Comparison of ENCODE assay signal across 8 cellular contexts in the genomic region with DNA sequence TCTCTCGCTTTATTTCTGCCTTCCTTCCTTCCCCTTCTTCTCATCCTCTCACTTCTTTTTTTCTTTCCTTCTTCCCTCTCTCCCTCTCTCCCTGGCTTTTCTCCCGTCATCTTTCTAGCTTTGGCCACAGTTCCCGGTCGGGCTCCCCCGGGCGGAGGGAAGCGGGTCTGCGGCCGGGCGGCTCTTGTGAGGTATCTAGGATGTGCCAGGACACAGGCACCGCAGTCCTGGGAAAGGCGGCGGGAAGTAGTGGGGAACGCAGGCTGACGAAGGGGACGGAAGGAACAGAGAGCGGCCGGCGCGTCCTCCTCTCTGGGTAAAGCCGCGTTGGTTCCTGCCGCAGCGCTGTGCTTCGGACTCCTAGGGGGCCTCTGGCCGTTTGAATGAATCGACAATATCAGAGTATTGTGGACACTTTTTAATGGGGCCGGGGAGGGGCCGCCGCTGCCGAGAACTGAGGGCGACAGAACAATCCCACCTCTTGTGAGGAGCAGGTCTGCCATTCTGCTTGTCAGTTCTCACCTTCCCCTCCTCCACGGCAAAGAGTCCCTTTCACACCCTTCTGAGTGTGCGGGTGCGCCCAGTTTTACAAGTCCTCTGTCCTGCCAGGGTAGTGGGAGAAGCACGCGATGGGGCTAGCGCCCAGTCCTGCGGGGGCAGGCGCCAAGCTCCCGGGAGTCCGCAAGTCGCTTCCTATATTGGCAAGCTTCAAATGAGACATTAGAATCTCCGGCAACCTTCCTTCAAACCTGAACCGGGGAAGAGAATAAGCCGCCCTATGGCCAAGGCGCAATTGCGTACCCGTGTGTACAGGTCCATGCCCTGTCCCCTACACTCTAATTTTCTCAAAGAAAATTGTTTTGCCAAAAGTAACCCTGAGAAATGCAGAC. TPM values are rescaled to one million over a fixed set of nuclear protein-coding genes. Genes with fewer than 3 reads are reported as not detected.
DNase-seq lines count a peak whose midpoint lies in the region; TF ChIP-seq lines count a peak whose summit lies in the region.

No MANE protein-coding gene starts in this region.

- H3K27me3 ChIP-seq in WERI-Rb-1 (ENCODE audit: insufficient read depth, low read depth, severe bottlenecking), result peaks cover 10% of the 10 kb centered on the region

- TF ChIP-seq CTCF in WERI-Rb-1 (IDR thresholded peaks at IDR 0.05; ENCODE audit: low read depth, low read length), result peak; percentile 81
- peak; percentile 74 for TF ChIP-seq CTCF in osteocyte (IDR thresholded peaks at IDR 0.05)

- H3K36me3 ChIP-seq in WERI-Rb-1, result no peaks in the 10 kb centered on the region

- peak overlapping the region; percentile 8 for H3K27ac ChIP-seq in WERI-Rb-1

- no peak overlapping the region for H3K27ac Mint-ChIP-seq in activated CD4-positive, alpha-beta T cell treated with anti-CD3 and anti-CD28 coated beads, Interleukin-2, amount 10 ng/mL, durations not matched to agents 24 days and 14 days
- no peak overlapping the region for H3K27ac Mint-ChIP-seq in osteocyte (ENCODE audit: unreplicated experiment)

- peaks cover 68% of the 10 kb centered on the region for H3K4me1 Mint-ChIP-seq in activated CD4-positive, alpha-beta T cell treated with anti-CD3 and anti-CD28 coated beads, Interleukin-2, amount 10 ng/mL, durations not matched to agents 24 days and 14 days
- peaks cover 67% of the 10 kb centered on the region for H3K4me1 Mint-ChIP-seq in osteocyte (ENCODE audit: unreplicated experiment)

- no peaks in the 10 kb centered on the region for H3K36me3 Mint-ChIP-seq in activated CD4-positive, alpha-beta T cell treated with anti-CD3 and anti-CD28 coated beads, Interleukin-2, amount 10 ng/mL, durations not matched to agents 24 days and 14 days (ENCODE audit: low read depth)
- peaks cover 3% of the 10 kb centered on the region for H3K36me3 Mint-ChIP-seq in osteocyte (ENCODE audit: unreplicated experiment)

- peaks cover 5% of the 10 kb centered on the region for H3K9me3 Mint-ChIP-seq in activated CD4-positive, alpha-beta T cell treated with anti-CD3 and anti-CD28 coated beads, Interleukin-2, amount 10 ng/mL, durations not matched to agents 24 days and 14 days
- H3K9me3 Mint-ChIP-seq in osteocyte (ENCODE audit: unreplicated experiment), result no peaks in the 10 kb centered on the region

- intact Hi-C loops in activated CD4-positive, alpha-beta T cell treated with anti-CD3 and anti-CD28 coated beads, Interleukin-2, amount 10 ng/mL, durations not matched to agents 24 days and 14 days (cut with micrococcal nuclease), result loop anchor here (5.0 to 10.0 kb wide), 3 partner anchors 139 to 551 kb away; a partner anchor contains a TSS

- peaks cover 97% of the 10 kb centered on the region for H3K27me3 Mint-ChIP-seq in activated CD4-positive, alpha-beta T cell treated with anti-CD3 and anti-CD28 coated beads, Interleukin-2, amount 10 ng/mL, durations not matched to agents 24 days and 14 days
- H3K27me3 Mint-ChIP-seq in osteocyte (ENCODE audit: unreplicated experiment), result peaks cover 99% of the 10 kb centered on the region

- H3K4me3 Mint-ChIP-seq in activated CD4-positive, alpha-beta T cell treated with anti-CD3 and anti-CD28 coated beads, Interleukin-2, amount 10 ng/mL, durations not matched to agents 24 days and 14 days, result peak overlapping the region; percentile 80
- H3K4me3 Mint-ChIP-seq in osteocyte (ENCODE audit: unreplicated experiment), result peak overlapping the region; percentile 58

- peak; percentile 71 for DNase-seq in activated CD4-positive, alpha-beta T cell treated with anti-CD3 and anti-CD28 coated beads, Interleukin-2, amount 10 ng/mL, durations not matched to agents 24 days and 14 days
- no peak for DNase-seq in activated CD4-positive, alpha-beta T cell treated with anti-CD3 and anti-CD28 coated beads, Interleukin-2, amount 50 U/mL, for 48 hours
- peak; percentile 71 for DNase-seq in NCI-H1694 treated with DMSO at 0.1 percent for 48 hours (lab: John Stamatoyannopoulos, UW)
- peak; percentile 99 for DNase-seq in WERI-Rb-1
- peak; percentile 34 for DNase-seq in fibroblast of peridontal ligament (ENCODE audit: extremely low read depth)
- DNase-seq in osteocyte (ENCODE audit: extremely low spot score, unreplicated experiment), result no peak
- DNase-seq in NK-92 treated with Interleukin-12 subunit alpha and Interleukin-12 subunit beta, amount 100 ng/mL, for 24 hours (lab: John Stamatoyannopoulos, UW), result no peak
- DNase-seq in GM19240 (ENCODE audit: insufficient read length, low spot score), result no peak

- peak overlapping the region; percentile 61 for H3K4me3 ChIP-seq in WERI-Rb-1 (ENCODE audit: low read depth, low read length)

- no peaks in the 10 kb centered on the region for H3K9me3 ChIP-seq in WERI-Rb-1 (ENCODE audit: severe bottlenecking)

RNA-seq across cellular contexts. Expression of a gene that starts 1.1 kb away (rescaled TPM):
- 0.02 and 0.05 TPM in 2 replicates for total RNA-seq in activated CD4-positive, alpha-beta T cell treated with anti-CD3 and anti-CD28 coated beads, Interleukin-2, amount 10 ng/mL, durations not matched to agents 24 days and 14 days
- total RNA-seq in osteocyte, result not detected in 2 replicates

RNA-seq across cellular contexts. Expression of a gene that starts 13.6 kb away (rescaled TPM):
- 1.0 and 1.3 TPM in 2 replicates for total RNA-seq in activated CD4-positive, alpha-beta T cell treated with anti-CD3 and anti-CD28 coated beads, Interleukin-2, amount 10 ng/mL, durations not matched to agents 24 days and 14 days
- total RNA-seq in osteocyte, result 2.1 and 2.6 TPM in 2 replicates

Comparison
In these comparisons a context has a peak if more than half of its experiments do, and no peak if none do; other contexts are left out.
1. DNase-seq: peak in activated CD4-positive, alpha-beta T cell treated with anti-CD3 and anti-CD28 coated beads, Interleukin-2, amount 10 ng/mL, durations not matched to agents 24 days and 14 days (single experiment), NCI-H1694 treated with DMSO at 0.1 percent for 48 hours (single experiment), WERI-Rb-1 (single experiment) and fibroblast of peridontal ligament (single experiment); none in activated CD4-positive, alpha-beta T cell treated with anti-CD3 and anti-CD28 coated beads, Interleukin-2, amount 50 U/mL, for 48 hours (0 of 2), osteocyte (single experiment), NK-92 treated with Interleukin-12 subunit alpha and Interleukin-12 subunit beta, amount 100 ng/mL, for 24 hours (single experiment) and GM19240 (single experiment).